ENCODE assay signal across 25 cellular contexts in genomic region chr7:84145892-84146291, GRCh38. TPM values are rescaled to one million over a fixed set of nuclear protein-coding genes. Genes with fewer than 3 reads are reported as not detected.
DNase-seq lines count a peak whose midpoint lies in the region; ATAC-seq, FAIRE-seq and TF ChIP-seq lines count a peak whose summit lies in the region.
"Had no signal": no experiment of that assay in that cellular context is flagged by ENCODE, and none has a peak within 500 bp of the region (broad histone marks: within the 10 kb centered on the region; RNA-seq: fewer than 3 reads in every experiment).

No MANE protein-coding gene starts in this region.

- CTCF ChIA-PET in H1 (lab: Charles Lee; ENCODE audit: partially characterized antibody): no interaction called here
- CTCF ChIA-PET in activated naive CD4-positive, alpha-beta T cell treated with anti-CD3 and anti-CD28 coated beads, Interleukin-2, amount 10 ng/mL, durations not matched to agents 7 days and 5 days (lab: Charles Lee): no interaction called here

- no peak overlapping the region for H2AFZ ChIP-seq in H1 (ENCODE audit: low read length)
- H2AFZ ChIP-seq: parathyroid adenoma had no signal

- no peaks in the 10 kb centered on the region for H3K23me2 ChIP-seq in H1 (ENCODE audit: low read depth, low read length)

- peak overlapping the region; percentile 14 for H2BK120ac ChIP-seq in H1 (replicated peaks; ENCODE audit: low read depth, low read length)

- POLR2A ChIA-PET in H1 (lab: Charles Lee; ENCODE audit: partially characterized antibody): no interaction called here

- no peak overlapping the region for H3K14ac ChIP-seq in H1 (ENCODE audit: insufficient read length)

- DNase-seq in GM12865 (ENCODE audit: low read depth) (no peak), MG63 (no peak), H1 (ENCODE audit: low read depth in 1 of 2, low spot score in 2 of 2) (no peak), NCI-H1436 (lab: John Stamatoyannopoulos, UW) (no peak), frontal cortex (ENCODE audit: low spot score in 2 of 2) (no peak)
- no peak for DNase-seq in activated naive CD4-positive, alpha-beta T cell treated with anti-CD3 and anti-CD28 coated beads, Interleukin-2, amount 10 ng/mL, durations not matched to agents 7 days and 5 days
- DNase-seq: activated CD4-positive, alpha-beta T cell treated with anti-CD3 and anti-CD28 coated beads, Interleukin-2, amount 50 U/mL, for 1 hour; activated CD8-positive, alpha-beta memory T cell treated with anti-CD3 and anti-CD28 coated beads, Interleukin-2, amount 50 U/mL, for 48 hours; activated effector memory CD4-positive, alpha-beta T cell treated with anti-CD3 and anti-CD28 coated beads, Interleukin-2, amount 50 U/mL, for 16 hours; HCEC 1CT; left ventricle myocardium superior; NCI-H187; NCI-H345; NK-92 treated with Interleukin-12 subunit alpha and Interleukin-12 subunit beta, amount 100 ng/mL, for 24 hours; stimulated activated CD4-positive, alpha-beta T cell treated with anti-CD3 and anti-CD28 coated beads, Interleukin-1b, Interleukin-23, amount 100 ng/mL, for 48 hours; stimulated activated naive CD8-positive, alpha-beta T cell treated with anti-CD3 and anti-CD28 coated beads, Interleukin-15, Interleukin-2, amounts not matched to agents 100 U/mL and 50 U/mL, for 24 hours; T-cell; tibial artery had no signal

- no peak overlapping the region for H3K18ac ChIP-seq in H1 (ENCODE audit: extremely low read depth, low read length)

- peaks cover 0 to 82% of the 10 kb centered on the region in 2 experiments; a peak in 3 of 4 replicates for H3K79me2 ChIP-seq in H1 (ENCODE audit: control insufficient read depth in 1 of 2, insufficient read depth in 2 of 2, low read length in 2 of 2)
- H3K79me2 ChIP-seq: parathyroid adenoma had no signal

- TF ChIP-seq POLR2A in H1 (IDR thresholded peaks at IDR 0.05; ENCODE audit: control extremely low read depth in 1 of 2, low read depth in 2 of 2, low read length in 2 of 2): no peak

- no peak overlapping the region for H4K91ac ChIP-seq in H1 (replicated peaks; ENCODE audit: insufficient read length, low read length)

- peak overlapping the region in 2 of 3 experiments; percentile 28 to 29 for H3K27ac Mint-ChIP-seq in nephron
- H3K27ac Mint-ChIP-seq in activated naive CD4-positive, alpha-beta T cell treated with anti-CD3 and anti-CD28 coated beads, Interleukin-2, amount 10 ng/mL, durations not matched to agents 7 days and 5 days: no peak overlapping the region
- H3K27ac Mint-ChIP-seq: dendritic cell treated with granulocyte-macrophage colony-stimulating factor and Interleukin-4, amounts not matched to agents 40 ng/mL and 50 ng/mL, for 4 days; IgD-negative memory B cell; T-cell had no signal

- peak overlapping the region; percentile 78 for H4K5ac ChIP-seq in H1 (ENCODE audit: insufficient read length, low read depth, low read length)

- H3K4me3 ChIP-seq in GM12865 (ENCODE audit: low read depth, low read length) (peak overlapping the region; percentile 6; the same call in 1 of the 2 replicates), MG63 (peak overlapping the region; percentile 9), H1 (ENCODE audit: extremely low read depth in 1 of 4, insufficient read depth in 2 of 4, low read depth in 3 of 4, low read length in 4 of 4) (no peak overlapping the region)
- H3K4me3 ChIP-seq: tibial artery had no signal

- peaks cover 0 to 21% (median 8%) of the 10 kb centered on the region in 4 experiments; a peak in 5 of 7 replicates for H3K4me1 ChIP-seq in H1 (replicated peaks in 1 of 4; ENCODE audit: control insufficient read depth in 3 of 4, insufficient read depth in 4 of 4, low read length in 3 of 4)
- H3K4me1 ChIP-seq: parathyroid adenoma, tibial artery had no signal

- H3K4ac ChIP-seq in H1 (replicated peaks; ENCODE audit: insufficient read length, low read depth, low read length): no peak overlapping the region

- peaks cover 4% of the 10 kb centered on the region for H3K36me3 ChIP-seq in MG63
- H3K36me3 ChIP-seq in H1 (ENCODE audit: control insufficient read depth in 2 of 4, insufficient read depth in 4 of 4, low read length in 3 of 4): no peaks in the 10 kb centered on the region; a peak in 1 of 8 replicates
- H3K36me3 ChIP-seq: tibial artery had no signal

- no peak overlapping the region for H2BK20ac ChIP-seq in H1 (ENCODE audit: low read length)

- no peak overlapping the region for H3K9ac ChIP-seq in H1 (replicated peaks in 1 of 4; ENCODE audit: extremely low read depth in 1 of 4, low read depth in 3 of 4, low read length in 3 of 4)
- H3K9ac ChIP-seq: parathyroid adenoma had no signal

- no peak for TF ChIP-seq RAD21 in H1 (IDR thresholded peaks at IDR 0.05 in 1 of 2, conservative IDR thresholded peaks at IDR 0.05 in 1 of 2; ENCODE audit: low read depth in 2 of 2, low read length in 2 of 2)

- H3K27ac ChIP-seq in H1 (ENCODE audit: low read depth, low read length): peak overlapping the region; percentile 50; the same call in 1 of the 2 replicates
- H3K27ac ChIP-seq: parathyroid adenoma, tibial artery had no signal

- ATAC-seq in GM18870 (IDR thresholded peaks at IDR 0.05; ENCODE audit: unreplicated experiment): no peak
- ATAC-seq: left ventricle myocardium superior; stimulated activated naive CD8-positive, alpha-beta T cell treated with anti-CD3 and anti-CD28 coated beads, Interleukin-15, Interleukin-2, amounts not matched to agents 100 U/mL and 50 U/mL, for 24 hours; T-cell had no signal

- no peak overlapping the region for H2BK12ac ChIP-seq in H1 (ENCODE audit: low read depth, low read length)

- no peak overlapping the region for H3K23ac ChIP-seq in H1 (ENCODE audit: insufficient read length)

- peak overlapping the region in 1 of 3 experiments; percentile 6 for H3K4me3 Mint-ChIP-seq in nephron
- no peak overlapping the region for H3K4me3 Mint-ChIP-seq in activated naive CD4-positive, alpha-beta T cell treated with anti-CD3 and anti-CD28 coated beads, Interleukin-2, amount 10 ng/mL, durations not matched to agents 7 days and 5 days
- H3K4me3 Mint-ChIP-seq: dendritic cell treated with granulocyte-macrophage colony-stimulating factor and Interleukin-4, amounts not matched to agents 40 ng/mL and 50 ng/mL, for 4 days; IgD-negative memory B cell; T-cell had no signal

- no peak overlapping the region for H3K4me2 ChIP-seq in H1 (ENCODE audit: insufficient read depth in 1 of 2, low read depth in 2 of 2, low read length in 2 of 2)

- no peak overlapping the region for H4K8ac ChIP-seq in H1 (ENCODE audit: extremely low read depth, insufficient read depth, low read length)

- no peak overlapping the region for H3K56ac ChIP-seq in H1 (replicated peaks; ENCODE audit: insufficient read length, low read depth, low read length)

- no peaks in the 10 kb centered on the region for H3K27me3 Mint-ChIP-seq in nephron (ENCODE audit: low read depth)
- H3K27me3 Mint-ChIP-seq in activated naive CD4-positive, alpha-beta T cell treated with anti-CD3 and anti-CD28 coated beads, Interleukin-2, amount 10 ng/mL, durations not matched to agents 7 days and 5 days: no peaks in the 10 kb centered on the region
- H3K27me3 Mint-ChIP-seq: dendritic cell treated with granulocyte-macrophage colony-stimulating factor and Interleukin-4, amounts not matched to agents 40 ng/mL and 50 ng/mL, for 4 days; IgD-negative memory B cell; T-cell had no signal

- H2AK5ac ChIP-seq in H1 (ENCODE audit: low read depth, low read length): no peak overlapping the region

- no peaks in the 10 kb centered on the region for H3K27me3 ChIP-seq in MG63
- H3K27me3 ChIP-seq in H1 (replicated peaks in 1 of 4; ENCODE audit: control insufficient read depth in 3 of 4, extremely low read depth in 1 of 4, insufficient read depth in 3 of 4, low read length in 3 of 4): no peaks in the 10 kb centered on the region
- H3K27me3 ChIP-seq: tibial artery had no signal

- H4K20me1 ChIP-seq in H1 (replicated peaks in 1 of 2; ENCODE audit: control insufficient read depth in 1 of 2, insufficient read depth in 2 of 2, low read length in 2 of 2): no peaks in the 10 kb centered on the region

- FAIRE-seq in H1 (lab: Jason Lieb, UNC) (no peak), frontal cortex (lab: Jason Lieb, UNC) (no peak)
- FAIRE-seq: bronchial epithelial cell, GM19239 had no signal

- TF ChIP-seq CTCF in GM12865 (IDR thresholded peaks at IDR 0.05; ENCODE audit: insufficient read depth, low read depth, low read length, missing control alignments): no peak
- TF ChIP-seq CTCF in H1 (IDR thresholded peaks at IDR 0.05; ENCODE audit: control extremely low read depth in 1 of 3, insufficient read depth in 1 of 3, low read depth in 1 of 3, low read length in 3 of 3): no peak
- no peak for TF ChIP-seq CTCF in nephron (IDR thresholded peaks at IDR 0.05; ENCODE audit: unreplicated experiment in 3 of 3)

- 61% methylated on average over 3 of the region's 3 CpGs; no CpG with 5 or more reads in 1 of the 2 experiments for WGBS in H1 (ENCODE audit: extremely low coverage in 1 of 2, insufficient coverage in 1 of 2, insufficient read length in 1 of 2, insufficient replicate concordance in 2 of 2, low coverage in 1 of 2, low lambda C conversion rate in 2 of 2, missing lambda C conversion rate in 1 of 2), 2 experiments

- H3K79me1 ChIP-seq in H1 (ENCODE audit: low read depth, low read length): no peaks in the 10 kb centered on the region

- H2BK15ac ChIP-seq in H1 (ENCODE audit: low read length): no peak overlapping the region

- H3K36me3 Mint-ChIP-seq in nephron (ENCODE audit: low read depth): peaks cover 8% of the 10 kb centered on the region
- H3K36me3 Mint-ChIP-seq in activated naive CD4-positive, alpha-beta T cell treated with anti-CD3 and anti-CD28 coated beads, Interleukin-2, amount 10 ng/mL, durations not matched to agents 7 days and 5 days: no peaks in the 10 kb centered on the region
- H3K36me3 Mint-ChIP-seq: IgD-negative memory B cell, T-cell had no signal

- no peak for TF ChIP-seq EP300 in H1 (IDR thresholded peaks at IDR 0.05; ENCODE audit: borderline replicate concordance in 1 of 2, low read depth in 2 of 2, low read length in 2 of 2)

- no peak overlapping the region for H2BK5ac ChIP-seq in H1 (ENCODE audit: low read depth, low read length)

- peaks cover 33% of the 10 kb centered on the region for H3K4me1 Mint-ChIP-seq in nephron
- H3K4me1 Mint-ChIP-seq in activated naive CD4-positive, alpha-beta T cell treated with anti-CD3 and anti-CD28 coated beads, Interleukin-2, amount 10 ng/mL, durations not matched to agents 7 days and 5 days: peaks cover 2% of the 10 kb centered on the region

- H3K9me3 Mint-ChIP-seq in nephron: no peaks in the 10 kb centered on the region
- H3K9me3 Mint-ChIP-seq in activated naive CD4-positive, alpha-beta T cell treated with anti-CD3 and anti-CD28 coated beads, Interleukin-2, amount 10 ng/mL, durations not matched to agents 7 days and 5 days: no peaks in the 10 kb centered on the region
- H3K9me3 Mint-ChIP-seq: dendritic cell treated with granulocyte-macrophage colony-stimulating factor and Interleukin-4, amounts not matched to agents 40 ng/mL and 50 ng/mL, for 4 days had no signal

- H3K9me3 ChIP-seq in MG63 (no peaks in the 10 kb centered on the region), H1 (ENCODE audit: insufficient read depth in 2 of 2, low read depth in 1 of 2, low read length in 1 of 2) (no peaks in the 10 kb centered on the region)
- H3K9me3 ChIP-seq: tibial artery had no signal

RNA-seq across cellular contexts. Expression of gene SEMA3A, which starts 48.7 kb away (rescaled TPM):
- 72.6 and 89.1 TPM in 2 replicates for total RNA-seq in MG63 (2014; rRNA removed; shearing (Covaris generic); ENCODE audit: low replicate concordance)
- total RNA-seq in H1 (2021; fragmentation: NEBNext Ultra II Directional; extraction: Animal tissue kit (Norgen Biotek cat#: 25700)): 42.3 and 45.9 TPM in 2 replicates
- 4.9 and 8.1 TPM in 2 replicates for polyA plus RNA-seq in H1 (2011; rRNA removed)
- 9.5 TPM for polyA plus RNA-seq in H1 (2011; cell fraction: cytosol; rRNA removed)
- 7.9 TPM for polyA plus RNA-seq in H1 (2011; cell fraction: nucleus; rRNA removed)
- 11.7 to 18.9 TPM (median 14.8 TPM) in 4 replicates for polyA plus RNA-seq in H1 (2012, experiment 1 of 2)
- 1.0 TPM for polyA plus RNA-seq in H1 (2012, experiment 2 of 2)
- 55.0 TPM for polyA plus RNA-seq in H1 (2013, experiment 1 of 2)
- 54.8 TPM for polyA plus RNA-seq in H1 (2013, experiment 2 of 2)
- 34.7 and 47.3 TPM in 2 replicates for polyA minus RNA-seq in H1 (2011; rRNA and poly(A)+ RNA removed)
- 11.5 TPM for polyA minus RNA-seq in H1 (2011; cell fraction: cytosol; rRNA and poly(A)+ RNA removed)
- 48.0 TPM for polyA minus RNA-seq in H1 (2011; cell fraction: nucleus; rRNA and poly(A)+ RNA removed)
- 33.0 TPM for total RNA-seq in frontal cortex

Comparison
In these comparisons a context has a peak if more than half of its experiments do, and no peak if none do; other contexts are left out.
1. H3K4me3 ChIP-seq: peak in GM12865 (single experiment) and MG63 (single experiment); none in H1 (0 of 4).